8 cellular contexts compared by ENCODE assay signal in genomic region chr7:78118470-78118869, GRCh38.
"Had no signal": no experiment of that assay in that cellular context is flagged by ENCODE, and none has a peak within 500 bp of the region (broad histone marks: within the 10 kb centered on the region; RNA-seq: fewer than 3 reads in every experiment).

No MANE protein-coding gene starts in this region.

- H3K4me3 ChIP-seq: HAP-1, K562 had no signal

- H3K9me3 ChIP-seq: HAP-1 had no signal

- H3K27ac ChIP-seq: HL-60 had no signal

- FAIRE-seq: K562 had no signal

- DNase-seq: GOT3, HFFc6, IMR-90, KG1 had no signal

- H3K9me3 Mint-ChIP-seq: HFFc6 had no signal

- H3K36me3 ChIP-seq: HAP-1 had no signal

- ATAC-seq: HCT116, K562 had no signal

- H3K4me3 Mint-ChIP-seq: HFFc6 had no signal

- H3K4me1 ChIP-seq: HAP-1 had no signal

- H3K27ac Mint-ChIP-seq: HFFc6 had no signal
